ENCODE assay signal across 21 cellular contexts in the genomic region with DNA sequence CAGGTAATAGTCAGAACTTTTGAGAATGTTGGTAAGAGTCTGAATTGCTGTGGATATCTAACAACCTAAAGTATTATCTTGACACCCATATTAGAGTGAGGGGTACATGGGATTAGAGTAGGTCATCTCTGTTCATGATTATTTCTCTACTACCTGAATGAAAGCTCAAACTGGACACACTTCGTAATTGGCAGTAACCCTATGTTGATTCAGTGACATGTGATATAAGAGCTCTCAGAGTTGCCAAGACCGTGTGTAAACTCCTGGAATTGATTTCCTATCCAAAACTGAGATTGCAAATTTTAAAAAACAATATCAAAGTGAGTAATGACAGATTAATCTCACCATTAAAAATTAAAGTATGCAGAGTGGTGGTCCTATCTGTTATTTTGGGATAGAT.
DNase-seq lines count a peak whose midpoint lies in the region; ATAC-seq, FAIRE-seq and TF ChIP-seq lines count a peak whose summit lies in the region.
"Had no signal": no experiment of that assay in that cellular context is flagged by ENCODE, and none has a peak within 500 bp of the region (broad histone marks: within the 10 kb centered on the region; RNA-seq: fewer than 3 reads in every experiment).

No MANE protein-coding gene starts in this region.

- no peaks in the 10 kb centered on the region for H3K9me3 ChIP-seq in body of pancreas
- no peaks in the 10 kb centered on the region for H3K9me3 ChIP-seq in right lobe of liver
- H3K9me3 ChIP-seq: A549 had no signal

- TF ChIP-seq POLR2A in body of pancreas (IDR thresholded peaks at IDR 0.05) = no peak
- TF ChIP-seq POLR2A in right lobe of liver (IDR thresholded peaks at IDR 0.05) = no peak

- ATAC-seq in body of pancreas (peak; percentile 71), right lobe of liver (peak; percentile 81 to 94 (median 89))
- ATAC-seq: A549, GM23338 had no signal

- 15 to 17% methylated on average over 2 of the region's 2 CpGs for WGBS in body of pancreas, 2 donors
- WGBS in right lobe of liver (ENCODE audit: insufficient coverage, low coverage, low lambda C conversion rate, missing lambda C conversion rate) = 30% methylated on average over 2 of the region's 2 CpGs

- FAIRE-seq in GM19239 (lab: Jason Lieb, UNC) = no peak
- FAIRE-seq: A549, GM12892, GM18507, H54 had no signal

- intact Hi-C loops in body of pancreas (cut with DNase I) (no loop called here), right lobe of liver (cut with DNase I) (no loop called here)

- no peaks in the 10 kb centered on the region for H3K36me3 ChIP-seq in body of pancreas (replicated peaks in 1 of 2; ENCODE audit: insufficient read depth in 1 of 2, low read depth in 2 of 2)
- no peaks in the 10 kb centered on the region for H3K36me3 ChIP-seq in right lobe of liver

- peak; percentile 0 for DNase-seq in DMS53 (lab: John Stamatoyannopoulos, UW)
- no peak for DNase-seq in DMS53 treated with DMSO at 0.1 percent for 48 hours (lab: John Stamatoyannopoulos, UW; ENCODE audit: unreplicated experiment)
- peak; percentile 54 for DNase-seq in LNCaP clone FGC (ENCODE audit: low read depth)
- DNase-seq in body of pancreas = peak in 1 of 4 donors; percentile 13
- DNase-seq in right lobe of liver = no peak
- DNase-seq in NCI-H2227 treated with DMSO at 0.1 percent for 48 hours (lab: John Stamatoyannopoulos, UW) = no peak
- no peak for DNase-seq in GM19239 (ENCODE audit: insufficient read length, low spot score)
- no peak for DNase-seq in NCI-H526 treated with DMSO at 0.1 percent for 48 hours (lab: John Stamatoyannopoulos, UW)
- DNase-seq: AML-193; CD4-positive, alpha-beta memory T cell; DMS79; GDM1; HCEC 1CT; IMR-90 had no signal

- H3K4me3 ChIP-seq in LNCaP clone FGC (ENCODE audit: low read depth, low read length) (no peak overlapping the region), body of pancreas (no peak overlapping the region), right lobe of liver (no peak overlapping the region)
- H3K4me3 ChIP-seq: A549, GM23338 had no signal

- H3K4me1 ChIP-seq in body of pancreas = no peaks in the 10 kb centered on the region
- no peaks in the 10 kb centered on the region for H3K4me1 ChIP-seq in right lobe of liver
- H3K4me1 ChIP-seq: A549 had no signal

- peaks cover 0 to 5% of the 10 kb centered on the region in 2 donors for H3K27me3 ChIP-seq in body of pancreas
- H3K27me3 ChIP-seq in right lobe of liver = no peaks in the 10 kb centered on the region

- TF ChIP-seq CTCF in LNCaP clone FGC (IDR thresholded peaks at IDR 0.05; ENCODE audit: control insufficient read depth, extremely low read depth, insufficient read depth) (no peak), body of pancreas (IDR thresholded peaks at IDR 0.05) (no peak), right lobe of liver (IDR thresholded peaks at IDR 0.05) (no peak)

- H3K27ac ChIP-seq in body of pancreas = no peak overlapping the region
- H3K27ac ChIP-seq in right lobe of liver = no peak overlapping the region
- H3K27ac ChIP-seq: 22Rv1, A549, C4-2B had no signal

Comparison
In these comparisons a context has a peak if more than half of its experiments do, and no peak if none do; other contexts are left out.
1. DNase-seq: peak in DMS53 (single experiment) and LNCaP clone FGC (single experiment); none in DMS53 treated with DMSO at 0.1 percent for 48 hours (single experiment), right lobe of liver (0 of 3), NCI-H2227 treated with DMSO at 0.1 percent for 48 hours (single experiment), GM19239 (single experiment) and NCI-H526 treated with DMSO at 0.1 percent for 48 hours (single experiment).